In genomic region chr18:350953-351572, GRCh38 we compare ENCODE assay signal across 35 cellular contexts.
"Had no signal": no experiment of that assay in that cellular context is flagged by ENCODE, and none has a peak within 500 bp of the region (broad histone marks: within the 10 kb centered on the region; RNA-seq: fewer than 3 reads in every experiment).

No MANE protein-coding gene starts in this region.

- DNase-seq: activated B cell treated with CpG ODN at 0.5 μM for 24 hours; activated CD4-positive, alpha-beta memory T cell treated with anti-CD3 and anti-CD28 coated beads, Interleukin-2, amount 10 ng/mL, durations not matched to agents 7 days and 5 days; activated CD4-positive, alpha-beta T cell treated with anti-CD3 and anti-CD28 coated beads for 36 hours; activated CD4-positive, alpha-beta T cell treated with anti-CD3 and anti-CD28 coated beads for 48 hours; activated CD4-positive, alpha-beta T cell treated with anti-CD3 and anti-CD28 coated beads, Interleukin-2, amount 10 ng/mL, durations not matched to agents 7 days and 5 days; activated CD4-positive, alpha-beta T cell treated with anti-CD3 and anti-CD28 coated beads, Interleukin-2, amount 50 U/mL, for 48 hours; activated CD4-positive, CD25-positive, alpha-beta regulatory T cell treated with anti-CD3 and anti-CD28 coated beads, Interleukin-2, amount 50 U/mL, for 72 hours; activated CD8-positive, alpha-beta memory T cell treated with anti-CD3 and anti-CD28 coated beads for 24 hours; activated CD8-positive, alpha-beta memory T cell treated with anti-CD3 and anti-CD28 coated beads, Interleukin-2, amount 10 ng/mL, durations not matched to agents 7 days and 5 days; activated CD8-positive, alpha-beta memory T cell treated with anti-CD3 and anti-CD28 coated beads, Interleukin-2, amount 50 U/mL, for 48 hours; activated CD8-positive, alpha-beta T cell treated with anti-CD3 and anti-CD28 coated beads, Interleukin-2, amount 10 ng/mL, durations not matched to agents 7 days and 5 days; activated effector memory CD4-positive, alpha-beta T cell treated with Interleukin-2 at 50 U/mL for 16 hours; activated gamma-delta T cell; activated naive CD4-positive, alpha-beta T cell treated with anti-CD3 and anti-CD28 coated beads, Interleukin-2, amount 10 ng/mL, durations not matched to agents 7 days and 5 days; activated naive CD4-positive, alpha-beta T cell treated with Interleukin-2 at 50 U/mL for 16 hours; activated naive CD8-positive, alpha-beta T cell treated with anti-CD3 and anti-CD28 coated beads, Interleukin-2, amount 10 ng/mL, durations not matched to agents 7 days and 5 days; activated naive CD8-positive, alpha-beta T cell treated with anti-CD3 and anti-CD28 coated beads, Interleukin-2, amount 50 U/mL, for 24 hours; activated T-cell treated with anti-CD3 and anti-CD28 coated beads, Interleukin-2, amount 50 U/mL, for 24 hours; activated T-cell treated with anti-CD3 and anti-CD28 coated beads, Interleukin-2, amount 50 U/mL, for 48 hours; amygdala; anterior cingulate cortex; central memory CD4-positive, alpha-beta T cell; SW 1271; T-helper 1 cell; T-helper 2 cell; T-helper 9 cell had no signal

- H3K4me1 ChIP-seq: ascending aorta had no signal

- H3K36me3 Mint-ChIP-seq: activated CD8-positive, alpha-beta memory T cell treated with anti-CD3 and anti-CD28 coated beads, Interleukin-2, amount 10 ng/mL, durations not matched to agents 7 days and 5 days; activated naive CD4-positive, alpha-beta T cell treated with anti-CD3 and anti-CD28 coated beads, Interleukin-2, amount 10 ng/mL, durations not matched to agents 7 days and 5 days; activated naive CD4-positive, alpha-beta T cell treated with anti-CD3 and anti-CD28 coated beads, Interleukin-2, amount 50 U/mL, for 24 hours; activated naive CD8-positive, alpha-beta T cell; activated naive CD8-positive, alpha-beta T cell treated with anti-CD3 and anti-CD28 coated beads, Interleukin-2, amount 10 ng/mL, durations not matched to agents 7 days and 5 days had no signal

- H3K4me3 Mint-ChIP-seq: activated B cell treated with CpG ODN at 0.5 μM for 24 hours; activated CD4-positive, alpha-beta memory T cell treated with anti-CD3 and anti-CD28 coated beads, Interleukin-2, amount 10 ng/mL, durations not matched to agents 7 days and 5 days; activated CD4-positive, alpha-beta T cell treated with anti-CD3 and anti-CD28 coated beads for 36 hours; activated CD4-positive, alpha-beta T cell treated with anti-CD3 and anti-CD28 coated beads, Interleukin-2, amount 10 ng/mL, durations not matched to agents 7 days and 5 days; activated CD8-positive, alpha-beta memory T cell treated with anti-CD3 and anti-CD28 coated beads, Interleukin-2, amount 10 ng/mL, durations not matched to agents 7 days and 5 days; activated CD8-positive, alpha-beta T cell treated with anti-CD3 and anti-CD28 coated beads, Interleukin-2, amount 10 ng/mL, durations not matched to agents 7 days and 5 days; activated naive CD4-positive, alpha-beta T cell treated with anti-CD3 and anti-CD28 coated beads, Interleukin-2, amount 10 ng/mL, durations not matched to agents 7 days and 5 days; activated naive CD4-positive, alpha-beta T cell treated with anti-CD3 and anti-CD28 coated beads, Interleukin-2, amount 50 U/mL, for 24 hours; activated naive CD8-positive, alpha-beta T cell; activated naive CD8-positive, alpha-beta T cell treated with anti-CD3 and anti-CD28 coated beads, Interleukin-2, amount 10 ng/mL, durations not matched to agents 7 days and 5 days; activated naive CD8-positive, alpha-beta T cell treated with anti-CD3 and anti-CD28 coated beads, Interleukin-2, amount 50 U/mL, for 24 hours; activated T-cell treated with anti-CD3 and anti-CD28 coated beads, Interleukin-2, amount 50 U/mL, for 24 hours; brain; T-helper 1 cell treated with Interleukin-12 subunit alpha and Interleukin-12 subunit beta and Interleukin-4 antibody, amounts not matched to agents 30 μg/mL and 1 μg/mL, for 36 hours; T-helper 2 cell treated with Interferon-gamma antibody and Interleukin-4, amounts not matched to agents 5 μg/mL and 100 μg/mL, for 36 hours had no signal

- H3K9me3 Mint-ChIP-seq: activated B cell treated with CpG ODN at 0.5 μM for 24 hours; activated CD4-positive, alpha-beta memory T cell treated with anti-CD3 and anti-CD28 coated beads, Interleukin-2, amount 10 ng/mL, durations not matched to agents 7 days and 5 days; activated CD4-positive, alpha-beta T cell treated with anti-CD3 and anti-CD28 coated beads, Interleukin-2, amount 10 ng/mL, durations not matched to agents 7 days and 5 days; activated naive CD4-positive, alpha-beta T cell treated with anti-CD3 and anti-CD28 coated beads, Interleukin-2, amount 10 ng/mL, durations not matched to agents 7 days and 5 days; activated naive CD4-positive, alpha-beta T cell treated with anti-CD3 and anti-CD28 coated beads, Interleukin-2, amount 50 U/mL, for 24 hours; activated naive CD8-positive, alpha-beta T cell treated with anti-CD3 and anti-CD28 coated beads, Interleukin-2, amount 10 ng/mL, durations not matched to agents 7 days and 5 days; activated naive CD8-positive, alpha-beta T cell treated with anti-CD3 and anti-CD28 coated beads, Interleukin-2, amount 50 U/mL, for 24 hours; activated T-cell treated with anti-CD3 and anti-CD28 coated beads, Interleukin-2, amount 50 U/mL, for 24 hours; activated T-helper 2 cell treated with anti-CD3 and anti-CD28 coated beads, Interferon-gamma antibody, Interleukin-2, Interleukin-4, amounts not matched to agents 10 μg/mL and 5 μg/mL and 100 μg/mL, durations not matched to agents 14 hours and 24 hours and 36 hours; T-helper 1 cell treated with Interleukin-12 subunit alpha and Interleukin-12 subunit beta and Interleukin-4 antibody, amounts not matched to agents 30 μg/mL and 1 μg/mL, for 36 hours; T-helper 2 cell treated with Interferon-gamma antibody and Interleukin-4, amounts not matched to agents 5 μg/mL and 100 μg/mL, for 36 hours had no signal

- H3K4me1 Mint-ChIP-seq: activated B cell treated with CpG ODN at 0.5 μM for 24 hours; activated CD4-positive, alpha-beta memory T cell treated with anti-CD3 and anti-CD28 coated beads, Interleukin-2, amount 10 ng/mL, durations not matched to agents 7 days and 5 days; activated CD4-positive, alpha-beta T cell treated with anti-CD3 and anti-CD28 coated beads for 36 hours; activated CD4-positive, alpha-beta T cell treated with anti-CD3 and anti-CD28 coated beads, Interleukin-2, amount 10 ng/mL, durations not matched to agents 7 days and 5 days; activated CD8-positive, alpha-beta memory T cell treated with anti-CD3 and anti-CD28 coated beads, Interleukin-2, amount 10 ng/mL, durations not matched to agents 7 days and 5 days; activated naive CD4-positive, alpha-beta T cell treated with anti-CD3 and anti-CD28 coated beads, Interleukin-2, amount 10 ng/mL, durations not matched to agents 7 days and 5 days; activated naive CD4-positive, alpha-beta T cell treated with anti-CD3 and anti-CD28 coated beads, Interleukin-2, amount 50 U/mL, for 24 hours; activated naive CD8-positive, alpha-beta T cell treated with anti-CD3 and anti-CD28 coated beads, Interleukin-2, amount 10 ng/mL, durations not matched to agents 7 days and 5 days; activated naive CD8-positive, alpha-beta T cell treated with anti-CD3 and anti-CD28 coated beads, Interleukin-2, amount 50 U/mL, for 24 hours had no signal

- H3K27ac ChIP-seq: ascending aorta, cardiac muscle cell, VCaP had no signal

- H3K27ac Mint-ChIP-seq: activated B cell treated with CpG ODN at 0.5 μM for 24 hours; activated CD4-positive, alpha-beta memory T cell treated with anti-CD3 and anti-CD28 coated beads, Interleukin-2, amount 10 ng/mL, durations not matched to agents 7 days and 5 days; activated CD4-positive, alpha-beta T cell treated with anti-CD3 and anti-CD28 coated beads for 36 hours; activated CD4-positive, alpha-beta T cell treated with anti-CD3 and anti-CD28 coated beads, Interleukin-2, amount 10 ng/mL, durations not matched to agents 7 days and 5 days; activated CD8-positive, alpha-beta memory T cell treated with anti-CD3 and anti-CD28 coated beads, Interleukin-2, amount 10 ng/mL, durations not matched to agents 7 days and 5 days; activated CD8-positive, alpha-beta T cell treated with anti-CD3 and anti-CD28 coated beads, Interleukin-2, amount 10 ng/mL, durations not matched to agents 7 days and 5 days; activated naive CD4-positive, alpha-beta T cell treated with anti-CD3 and anti-CD28 coated beads, Interleukin-2, amount 10 ng/mL, durations not matched to agents 7 days and 5 days; activated naive CD4-positive, alpha-beta T cell treated with anti-CD3 and anti-CD28 coated beads, Interleukin-2, amount 50 U/mL, for 24 hours; activated naive CD8-positive, alpha-beta T cell; activated naive CD8-positive, alpha-beta T cell treated with anti-CD3 and anti-CD28 coated beads, Interleukin-2, amount 10 ng/mL, durations not matched to agents 7 days and 5 days; activated naive CD8-positive, alpha-beta T cell treated with anti-CD3 and anti-CD28 coated beads, Interleukin-2, amount 50 U/mL, for 24 hours; activated T-cell treated with anti-CD3 and anti-CD28 coated beads, Interleukin-2, amount 50 U/mL, for 24 hours; activated T-helper 2 cell treated with anti-CD3 and anti-CD28 coated beads, Interferon-gamma antibody, Interleukin-2, Interleukin-4, amounts not matched to agents 10 μg/mL and 5 μg/mL and 100 μg/mL, durations not matched to agents 14 hours and 24 hours and 36 hours; brain; T-helper 1 cell treated with Interleukin-12 subunit alpha and Interleukin-12 subunit beta and Interleukin-4 antibody, amounts not matched to agents 30 μg/mL and 1 μg/mL, for 36 hours; T-helper 2 cell treated with Interferon-gamma antibody and Interleukin-4, amounts not matched to agents 5 μg/mL and 100 μg/mL, for 36 hours had no signal

- H3K9me3 ChIP-seq: ascending aorta had no signal

- H3K27me3 Mint-ChIP-seq: brain had no signal

- H3K27me3 ChIP-seq: ascending aorta, cardiac muscle cell had no signal

- H3K36me3 ChIP-seq: ascending aorta had no signal

- ATAC-seq: activated CD4-positive, alpha-beta T cell treated with anti-CD3 and anti-CD28 coated beads for 36 hours; activated CD8-positive, alpha-beta memory T cell treated with anti-CD3 and anti-CD28 coated beads, Interleukin-2, amount 10 ng/mL, durations not matched to agents 7 days and 5 days; activated CD8-positive, alpha-beta T cell treated with anti-CD3 and anti-CD28 coated beads, Interleukin-2, amount 10 ng/mL, durations not matched to agents 7 days and 5 days; activated naive CD8-positive, alpha-beta T cell treated with anti-CD3 and anti-CD28 coated beads, Interleukin-2, amount 50 U/mL, for 24 hours had no signal

- H3K4me3 ChIP-seq: ascending aorta, cardiac muscle cell had no signal
